Comparison of ENCODE assay signal across 1 cellular context in genomic region chr7:151123485-151124204, GRCh38.
TF ChIP-seq lines count a peak whose summit lies in the region.

No MANE protein-coding gene starts in this region.

TF ChIP-seq in K562, 482 proteins besides CTCF, POLR2A, EP300 and RAD21 (continued from another document and continues in another):
- TF ChIP-seq ZNF398 (CRISPR knock-in tag; IDR thresholded peaks at IDR 0.05) (no peak), DEAF1 (CRISPR knock-in tag; IDR thresholded peaks at IDR 0.05) (peak; percentile 72), SMC3 (conservative IDR thresholded peaks at IDR 0.05; ENCODE audit: insufficient read depth, low read depth, low read length) (peak; percentile 97), GATAD2A (IDR thresholded peaks at IDR 0.05) (no peak), FIP1L1 (IDR thresholded peaks at IDR 0.05; ENCODE audit: low read depth, low read length, poor library complexity, severe bottlenecking) (peak; percentile 50), MBD2 (IDR thresholded peaks at IDR 0.05; ENCODE audit: borderline replicate concordance, low read depth) (no peak), ZMIZ1 (IDR thresholded peaks at IDR 0.05; ENCODE audit: low read depth in 2 of 2, low read length in 2 of 2) (peak in 1 of 2 experiments; percentile 56; a peak in 1 of 4 replicates), NCOA2 (IDR thresholded peaks at IDR 0.05; ENCODE audit: partially characterized antibody in 2 of 2) (no peak), ATF1 (CRISPR knock-in tag; IDR thresholded peaks at IDR 0.05) (no peak), ATF1 (tag; IDR thresholded peaks at IDR 0.05) (0 out of 2 replicates have a peak, but pooled peaks have one; percentile 23), ATF6 (CRISPR knock-in tag; IDR thresholded peaks at IDR 0.05) (0 out of 2 replicates have a peak, but pooled peaks have one; percentile 16), DIDO1 (tag; IDR thresholded peaks at IDR 0.05; ENCODE audit: low read depth) (no peak), USF1 (CRISPR knock-in tag; IDR thresholded peaks at IDR 0.05) (peak; percentile 22; the same call in 1 of the 2 replicates), BRCA1 (IDR thresholded peaks at IDR 0.05) (no peak), BRCA1 (CRISPR knock-in tag; IDR thresholded peaks at IDR 0.05) (0 out of 2 replicates have a peak, but pooled peaks have one; percentile 56), MLLT1 (IDR thresholded peaks at IDR 0.05) (0 out of 4 replicates have a peak, but pooled peaks of 1 of the 2 experiments have one; percentile 71), TCF3 (CRISPR knock-in tag; IDR thresholded peaks at IDR 0.05) (peak; percentile 5; the same call in 1 of the 2 replicates), E2F5 (CRISPR knock-in tag; IDR thresholded peaks at IDR 0.05) (no peak), PREB (CRISPR knock-in tag; IDR thresholded peaks at IDR 0.05) (peak; percentile 45; the same call in 1 of the 2 replicates), LARP7 (IDR thresholded peaks at IDR 0.05) (no peak), RBM39 (optimal IDR thresholded peaks at IDR 0.05; ENCODE audit: low read depth, low read length) (peak; percentile 84), ZFP30 (CRISPR knock-in tag; IDR thresholded peaks at IDR 0.05; ENCODE audit: borderline replicate concordance) (no peak), CBX2 (IDR thresholded peaks at IDR 0.05; ENCODE audit: insufficient read depth, low read length, poor library complexity, severe bottlenecking) (no peak), ATF7 (IDR thresholded peaks at IDR 0.05) (peak; percentile 40; the same call in 1 of the 2 replicates), MAX (CRISPR knock-in tag; IDR thresholded peaks at IDR 0.05) (peak; percentile 69), BHLHE40 (IDR thresholded peaks at IDR 0.05; ENCODE audit: low read length) (peak; percentile 63; the same call in 1 of the 2 replicates), SRSF1 (IDR thresholded peaks at IDR 0.05; ENCODE audit: low read depth, low read length) (no peak), STAG1 (CRISPR knock-in tag; IDR thresholded peaks at IDR 0.05; ENCODE audit: borderline replicate concordance) (peak; percentile 53; the same call in 1 of the 2 replicates), KAT2B (IDR thresholded peaks at IDR 0.05; ENCODE audit: low read depth, low read length) (peak; percentile 41), ZNF639 (CRISPR knock-in tag; conservative IDR thresholded peaks at IDR 0.05 in 1 of 2, IDR thresholded peaks at IDR 0.05 in 1 of 2) (no peak), YY1 (IDR thresholded peaks at IDR 0.05; ENCODE audit: borderline replicate concordance in 1 of 3, control insufficient read depth in 1 of 3, extremely low read depth in 1 of 3, insufficient read depth in 3 of 3, insufficient read length in 1 of 3, insufficient replicate concordance in 2 of 3, low read depth in 1 of 3, low read length in 2 of 3) (peak in 2 of 3 experiments; percentile 46 to 52), ZNF511 (CRISPR knock-in tag; IDR thresholded peaks at IDR 0.05) (peak; percentile 69; the same call in 1 of the 2 replicates), TRIM24 (IDR thresholded peaks at IDR 0.05) (0 out of 4 replicates have a peak, but pooled peaks of 1 of the 2 experiments have one; percentile 9), ARID1B (IDR thresholded peaks at IDR 0.05) (no peak; the same call in 1 of the 2 replicates), CREM (IDR thresholded peaks at IDR 0.05; ENCODE audit: low read depth) (peak; percentile 75), ATF3 (IDR thresholded peaks at IDR 0.05) (no peak), ATF3 (CRISPR knock-in tag; conservative IDR thresholded peaks at IDR 0.05) (0 out of 2 replicates have a peak, but pooled peaks have one; percentile 65), GABPB1 (CRISPR knock-in tag; IDR thresholded peaks at IDR 0.05) (0 out of 2 replicates have a peak, but pooled peaks have one; percentile 33), SREBF2 (CRISPR knock-in tag; IDR thresholded peaks at IDR 0.05) (no peak), ARNT (IDR thresholded peaks at IDR 0.05) (peak in 1 of 2 experiments; percentile 72; a peak in 1 of 4 replicates), MYC (IDR thresholded peaks at IDR 0.05; ENCODE audit: low read depth, low read length) (peak; percentile 83), MYC (CRISPR knock-in tag; IDR thresholded peaks at IDR 0.05; ENCODE audit: borderline replicate concordance, low read depth) (no peak), KLF16 (IDR thresholded peaks at IDR 0.05) (peak; percentile 82), KHSRP (IDR thresholded peaks at IDR 0.05) (no peak), MYNN (IDR thresholded peaks at IDR 0.05) (peak; percentile 50; the same call in 1 of the 2 replicates), MYNN (CRISPR knock-in tag; IDR thresholded peaks at IDR 0.05) (no peak), ZNF232 (CRISPR knock-in tag; IDR thresholded peaks at IDR 0.05) (no peak), FOXP1 (CRISPR knock-in tag; IDR thresholded peaks at IDR 0.05) (0 out of 2 replicates have a peak, but pooled peaks have one; percentile 24)
